ENCODE assay signal across 21 cellular contexts in genomic region chrX:113548308-113549015, GRCh38.
"Had no signal": no experiment of that assay in that cellular context is flagged by ENCODE, and none has a peak within 500 bp of the region (broad histone marks: within the 10 kb centered on the region; RNA-seq: fewer than 3 reads in every experiment).

No MANE protein-coding gene starts in this region.

- H3K4me3 ChIP-seq: mucosa of descending colon, right atrium auricular region, skin epidermis, thyroid gland had no signal

- H3K36me3 Mint-ChIP-seq: activated naive CD8-positive, alpha-beta T cell treated with anti-CD3 and anti-CD28 coated beads for 36 hours; brain; naive thymus-derived CD8-positive, alpha-beta T cell; stimulated activated naive B cell treated with anti-CD40 and anti-IgM and Interleukin-4, amounts not matched to agents 10 μg/mL and 1 μg/mL and 100 μg/mL, for 72 hours had no signal

- H3K27me3 ChIP-seq: right atrium auricular region, thyroid gland had no signal

- H3K27ac Mint-ChIP-seq: activated naive CD8-positive, alpha-beta T cell treated with anti-CD3 and anti-CD28 coated beads for 36 hours; naive thymus-derived CD8-positive, alpha-beta T cell; progenitor cell of endocrine pancreas; stimulated activated naive B cell treated with anti-CD40 and anti-IgM and Interleukin-4, amounts not matched to agents 10 μg/mL and 1 μg/mL and 100 μg/mL, for 72 hours had no signal

- H3K4me3 Mint-ChIP-seq: activated naive CD8-positive, alpha-beta T cell treated with anti-CD3 and anti-CD28 coated beads for 36 hours; brain; stimulated activated naive B cell treated with anti-CD40 and anti-IgM and Interleukin-4, amounts not matched to agents 10 μg/mL and 1 μg/mL and 100 μg/mL, for 72 hours had no signal

- H3K27me3 Mint-ChIP-seq: activated naive CD8-positive, alpha-beta T cell treated with anti-CD3 and anti-CD28 coated beads for 36 hours; brain; naive thymus-derived CD8-positive, alpha-beta T cell; progenitor cell of endocrine pancreas; stimulated activated naive B cell treated with anti-CD40 and anti-IgM and Interleukin-4, amounts not matched to agents 10 μg/mL and 1 μg/mL and 100 μg/mL, for 72 hours had no signal

- H3K9me3 ChIP-seq: mucosa of descending colon, right atrium auricular region, thyroid gland had no signal

- H3K27ac ChIP-seq: epithelial cell of prostate, right atrium auricular region, skin epidermis, thyroid gland had no signal

- DNase-seq: activated CD4-positive, alpha-beta T cell treated with anti-CD3 and anti-CD28 coated beads, Interleukin-2, amount 50 U/mL, for 1 hour; activated CD8-positive, alpha-beta memory T cell treated with anti-CD3 and anti-CD28 coated beads for 24 hours; activated gamma-delta T cell treated with Interleukin-2 at 50 U/mL for 16 hours; activated naive CD8-positive, alpha-beta T cell treated with anti-CD3 and anti-CD28 coated beads for 36 hours; central memory CD4-positive, alpha-beta T cell; cortex of kidney; effector memory CD4-positive, alpha-beta T cell; foreskin melanocyte; left colon; mammary epithelial cell; mucosa of descending colon; naive thymus-derived CD8-positive, alpha-beta T cell; stimulated activated CD4-positive, alpha-beta T cell treated with anti-CD3 and anti-CD28 coated beads, Interleukin-15, amount 100 ng/mL, for 24 hours; stimulated activated CD4-positive, alpha-beta T cell treated with anti-CD3 and anti-CD28 coated beads, Interleukin-4, amount 100 ng/mL, for 1 hour; stimulated activated naive B cell treated with anti-CD40 and anti-IgM and Interleukin-4, amounts not matched to agents 10 μg/mL and 1 μg/mL and 100 μg/mL, for 72 hours; thyroid gland had no signal

- H3K4me1 ChIP-seq: right atrium auricular region, thyroid gland had no signal

- H3K9me3 Mint-ChIP-seq: activated naive CD8-positive, alpha-beta T cell treated with anti-CD3 and anti-CD28 coated beads for 36 hours; stimulated activated naive B cell treated with anti-CD40 and anti-IgM and Interleukin-4, amounts not matched to agents 10 μg/mL and 1 μg/mL and 100 μg/mL, for 72 hours had no signal

- H3K36me3 ChIP-seq: right atrium auricular region, thyroid gland had no signal

- H3K4me1 Mint-ChIP-seq: activated naive CD8-positive, alpha-beta T cell treated with anti-CD3 and anti-CD28 coated beads for 36 hours; naive thymus-derived CD8-positive, alpha-beta T cell; stimulated activated naive B cell treated with anti-CD40 and anti-IgM and Interleukin-4, amounts not matched to agents 10 μg/mL and 1 μg/mL and 100 μg/mL, for 72 hours had no signal

- ATAC-seq: left colon; mucosa of descending colon; naive thymus-derived CD8-positive, alpha-beta T cell; stimulated activated naive B cell treated with anti-CD40 and anti-IgM and Interleukin-4, amounts not matched to agents 10 μg/mL and 1 μg/mL and 100 μg/mL, for 72 hours had no signal
